8 cellular contexts compared by ENCODE assay signal in the genomic region with DNA sequence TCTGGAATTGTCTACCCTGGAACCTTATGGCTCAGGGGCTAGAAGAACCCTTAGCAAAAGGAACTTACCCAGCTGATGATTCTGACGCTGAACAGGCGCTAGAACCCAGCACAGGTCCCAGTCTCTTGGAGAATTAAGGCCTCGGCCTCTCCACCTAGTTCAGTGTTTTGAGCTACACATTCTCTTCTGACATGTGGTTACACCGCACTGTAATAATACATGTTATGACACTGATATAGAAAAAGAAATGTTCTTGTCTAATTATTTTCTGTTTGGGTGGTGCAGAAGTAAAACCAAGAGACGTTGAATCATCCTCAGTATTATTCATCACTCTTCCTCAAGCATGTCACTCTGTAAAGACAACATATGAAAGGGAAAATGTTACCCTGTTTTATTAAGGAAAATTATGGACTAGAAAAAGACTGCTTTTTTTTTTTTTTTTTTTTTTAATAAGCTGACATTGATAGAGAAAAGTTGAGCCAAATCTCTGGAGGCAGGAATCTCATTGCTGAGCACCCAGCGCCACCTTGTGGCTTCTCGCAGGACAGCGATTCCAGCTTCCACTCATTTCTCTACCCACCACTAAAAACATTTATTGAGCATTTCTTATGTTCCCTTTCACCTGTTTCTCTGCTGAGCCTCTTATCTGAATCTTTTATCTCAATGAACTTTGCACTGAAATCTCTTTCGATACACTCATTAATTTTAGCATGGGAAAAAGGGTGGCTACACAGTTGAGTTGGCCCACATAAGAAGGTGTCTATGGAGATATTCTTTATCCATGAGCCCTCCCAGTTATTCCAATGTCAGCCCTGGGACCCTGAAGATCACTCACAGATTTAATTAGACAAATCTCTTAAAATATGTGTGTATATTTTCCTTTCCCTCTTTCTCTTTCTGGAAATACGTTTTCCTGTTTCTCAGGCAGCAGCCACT. TPM values are rescaled to one million over a fixed set of nuclear protein-coding genes. Genes with fewer than 3 reads are reported as not detected.
A peak's percentile ranks its signal among the peaks of the same experiment; 100 is the strongest.
DNase-seq lines count a peak whose midpoint lies in the region; ATAC-seq and TF ChIP-seq lines count a peak whose summit lies in the region.

No MANE protein-coding gene starts in this region.

- H3K27ac ChIP-seq in ovary (no peak overlapping the region), aorta (ENCODE audit: low read depth in 1 of 2, low read length in 2 of 2) (no peak overlapping the region)

- H3K36me3 ChIP-seq in ovary (no peaks in the 10 kb centered on the region), aorta (ENCODE audit: control insufficient read depth in 1 of 2, insufficient read depth in 2 of 2, low read length in 1 of 2) (no peaks in the 10 kb centered on the region)

- no peak for TF ChIP-seq POLR2A in GM18505 (IDR thresholded peaks at IDR 0.05; ENCODE audit: borderline replicate concordance, extremely low read depth, insufficient read depth, insufficient read length)
- no peak for TF ChIP-seq POLR2A in ovary (IDR thresholded peaks at IDR 0.05)

- H3K27me3 ChIP-seq in ovary (no peaks in the 10 kb centered on the region), aorta (ENCODE audit: control insufficient read depth in 1 of 2, insufficient read depth in 2 of 2, low read length in 1 of 2) (no peaks in the 10 kb centered on the region)

- 26 to 29% (median 28%) methylated on average over 10 of the region's 10 CpGs for WGBS in ovary, 3 donors
- 40 to 42% methylated on average over 10 of the region's 10 CpGs for WGBS in aorta, 2 donors

- intact Hi-C loops in ovary (cut with DNase I) (loop anchor here (5.0 to 10.0 kb wide), 4 partner anchors 125 to 407 kb away; no protein-coding TSS in a partner anchor), aorta (cut with DNase I) (loop anchor here (2.0 to 10.0 kb wide), 3 partner anchors 135 to 407 kb away; no protein-coding TSS in a partner anchor)

- H3K4me1 ChIP-seq in ovary (ENCODE audit: insufficient read depth) (peaks cover 1% of the 10 kb centered on the region), aorta (ENCODE audit: control insufficient read depth in 1 of 2, insufficient read depth in 2 of 2, low read length in 2 of 2) (no peaks in the 10 kb centered on the region)

- H3K9me3 ChIP-seq in ovary (no peaks in the 10 kb centered on the region), aorta (ENCODE audit: control insufficient read depth, low read length) (no peaks in the 10 kb centered on the region)

- peak overlapping the region; percentile 18 for H3K4me3 ChIP-seq in AG09309 (ENCODE audit: control insufficient read depth, low read depth, low read length)
- H3K4me3 ChIP-seq in fibroblast of villous mesenchyme (ENCODE audit: low read depth, low read length), result no peak overlapping the region
- no peak overlapping the region for H3K4me3 ChIP-seq in ovary
- H3K4me3 ChIP-seq in aorta (ENCODE audit: low read length in 2 of 2), result no peak overlapping the region

- TF ChIP-seq CTCF in AG09309 (IDR thresholded peaks at IDR 0.05; ENCODE audit: control insufficient read depth, insufficient read depth, low read depth, low read length, missing control alignments) (peak; percentile 85), fibroblast of villous mesenchyme (IDR thresholded peaks at IDR 0.05; ENCODE audit: insufficient read depth, low read depth, low read length) (peak; percentile 91), ovary (IDR thresholded peaks at IDR 0.05) (peak; percentile 30 to 63 (median 54))

- DNase-seq in AG09309 (ENCODE audit: low read depth) (peak; percentile 16), NCI-H446 treated with DMSO at 0.1 percent for 48 hours (lab: John Stamatoyannopoulos, UW) (peak; percentile 23), activated T-cell treated with anti-CD3 and anti-CD28 coated beads for 1 hour (ENCODE audit: low read depth) (peak; percentile 26), fibroblast of villous mesenchyme (ENCODE audit: low read depth) (peak; percentile 60), ovary (peak; percentile 29 to 76 (median 64)), aorta (peak; percentile 62 to 89)

- ATAC-seq in GM18505 (IDR thresholded peaks at IDR 0.05; ENCODE audit: unreplicated experiment) (peak; percentile 36), HG03066 (IDR thresholded peaks at IDR 0.05; ENCODE audit: low read depth, unreplicated experiment) (peak; percentile 59), aorta (ENCODE audit: low FRiP score) (peak; percentile 83)

- no peak for TF ChIP-seq EP300 in ovary (IDR thresholded peaks at IDR 0.05)

RNA-seq across cellular contexts. Expression of gene APLNR, which starts 12.6 kb away (rescaled TPM):
- total RNA-seq in fibroblast of villous mesenchyme, result not detected in 2 replicates
- total RNA-seq in ovary, result 10 to 100 TPM in 1 of 7 donors, under 1 TPM in 4, not detected in 2; 0.24 to 11.3 (median 0.45) TPM
- 10 to 100 TPM in 1 of 2 donors, 1 to 10 TPM in 1; 1.7 to 36.1 TPM for polyA plus RNA-seq in ovary
- 10 to 100 TPM; 17.8 to 27.7 TPM for total RNA-seq in aorta
- polyA plus RNA-seq in aorta, result under 1 TPM in 1 of 2 donors, not detected in 1; 0.23 TPM

Comparison
In these comparisons a context has a peak if more than half of its experiments do, and no peak if none do; other contexts are left out.
1. DNase-seq: peak in every context shown above with its lines; median percentile 76 in aorta; 64 in ovary; 60 in fibroblast of villous mesenchyme; 26 in activated T-cell treated with anti-CD3 and anti-CD28 coated beads for 1 hour; 23 in NCI-H446 treated with DMSO at 0.1 percent for 48 hours; 16 in AG09309.